In the genomic region with DNA sequence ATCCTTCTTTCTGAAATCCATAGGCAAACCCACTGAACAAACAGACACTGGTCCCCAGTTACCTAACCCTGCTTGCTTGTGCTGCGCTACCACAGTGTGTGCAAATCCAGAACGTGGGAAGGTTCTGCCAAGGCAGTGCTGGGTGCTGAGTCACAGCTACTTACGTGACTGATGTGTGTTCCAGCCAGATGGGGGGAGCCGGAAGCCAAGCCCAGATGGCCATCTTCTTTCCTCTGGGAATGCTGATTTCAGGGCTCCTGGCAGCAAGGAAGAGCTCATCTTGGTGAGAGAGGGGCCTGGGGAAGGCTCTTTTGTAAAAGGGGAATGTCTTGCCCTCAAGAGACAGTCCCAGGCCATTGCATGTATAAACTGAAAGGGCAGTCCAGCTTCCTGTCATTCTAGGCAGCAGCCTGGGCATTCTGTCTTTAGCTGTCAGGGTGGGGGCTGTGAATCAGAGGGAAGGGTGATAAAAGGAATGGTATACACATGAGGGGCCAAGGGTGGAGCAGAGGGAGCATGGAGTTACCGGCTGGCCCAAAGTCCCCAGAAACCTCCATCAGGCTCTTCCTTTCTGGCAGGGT, we compare ENCODE assay signal across 8 cellular contexts. TPM values are rescaled to one million over a fixed set of nuclear protein-coding genes. Genes with fewer than 3 reads are reported as not detected.
A peak's percentile ranks its signal among the peaks of the same experiment; 100 is the strongest.
DNase-seq lines count a peak whose midpoint lies in the region; ATAC-seq and TF ChIP-seq lines count a peak whose summit lies in the region.

No MANE protein-coding gene starts in this region.

- H3K9me3 ChIP-seq in GM23248 (ENCODE audit: low read depth) (no peaks in the 10 kb centered on the region), adipocyte (ENCODE audit: control insufficient read depth, low read length) (no peaks in the 10 kb centered on the region), heart right ventricle (no peaks in the 10 kb centered on the region), skeletal muscle satellite cell (replicated peaks; ENCODE audit: low read length) (no peaks in the 10 kb centered on the region)

- H3K27me3 ChIP-seq in GM23248 (replicated peaks; ENCODE audit: insufficient read depth) (no peaks in the 10 kb centered on the region), adipocyte (replicated peaks; ENCODE audit: control insufficient read depth, insufficient read depth, low read length) (no peaks in the 10 kb centered on the region), heart right ventricle (no peaks in the 10 kb centered on the region), skeletal muscle satellite cell (ENCODE audit: control insufficient read depth, insufficient read depth, low read length) (no peaks in the 10 kb centered on the region)

- H3K36me3 ChIP-seq in GM23248 (ENCODE audit: low read depth) (no peaks in the 10 kb centered on the region), adipocyte (ENCODE audit: control insufficient read depth, insufficient read depth, low read length, severe bottlenecking) (peaks cover 82% of the 10 kb centered on the region), heart right ventricle (peaks cover 6 to 100% (median 51%) of the 10 kb centered on the region in 9 donors), skeletal muscle satellite cell (ENCODE audit: insufficient read depth, low read length) (peaks cover 62% of the 10 kb centered on the region)

- in situ Hi-C loops in GM23248 (cut with MboI) = no loop called here

- DNase-seq in GM23248 (peak; percentile 99), adipocyte (ENCODE audit: low read depth) (peak; percentile 94), heart right ventricle (peak; percentile 76 to 79), NCI-H1048 (lab: John Stamatoyannopoulos, UW) (no peak)

- peak; percentile 60 to 87 (median 80) for ATAC-seq in heart right ventricle
- no peak for ATAC-seq in activated CD4-positive, CD25-positive, alpha-beta regulatory T cell treated with anti-CD3 and anti-CD28 coated beads, Interleukin-2, amount 50 U/mL, for 24 hours
- no peak for ATAC-seq in GM21619 (IDR thresholded peaks at IDR 0.05; ENCODE audit: unreplicated experiment)
- ATAC-seq in HG03045 (IDR thresholded peaks at IDR 0.05; ENCODE audit: unreplicated experiment) = no peak

- H2AFZ ChIP-seq in GM23248 = peak overlapping the region; percentile 72

- H3K4me2 ChIP-seq in GM23248 (ENCODE audit: unreplicated experiment) (peak overlapping the region; percentile 90), skeletal muscle satellite cell (ENCODE audit: low read length) (peak overlapping the region; percentile 61)

- TF ChIP-seq CTCF in heart right ventricle (IDR thresholded peaks at IDR 0.05) = no peak

- H4K20me1 ChIP-seq in GM23248 (ENCODE audit: insufficient read depth) = no peaks in the 10 kb centered on the region

- H3K9ac ChIP-seq in GM23248 = peak overlapping the region; percentile 63
- peak overlapping the region; percentile 57 for H3K9ac ChIP-seq in adipocyte (ENCODE audit: low read length)
- H3K9ac ChIP-seq in skeletal muscle satellite cell (ENCODE audit: low read depth, low read length) = peak overlapping the region; percentile 59

- peaks cover 23% of the 10 kb centered on the region for H3F3A ChIP-seq in GM23248 (ENCODE audit: insufficient read depth)

- WGBS in GM23248 (ENCODE audit: low coverage in 1 of 2, low lambda C conversion rate in 2 of 2, missing lambda C conversion rate in 2 of 2), 2 experiments = 8 to 13% methylated on average over 5 of the region's 5 CpGs
- WGBS in heart right ventricle, 2 donors = 26 to 44% methylated on average over 5 of the region's 5 CpGs

- intact Hi-C loops in heart right ventricle (cut with DNase I) = loop anchor here in 1 of 10 donors (5.0 kb wide), 1 partner anchor 156 kb away; no protein-coding TSS in a partner anchor

- H3K79me2 ChIP-seq in GM23248 (ENCODE audit: insufficient read depth) = no peaks in the 10 kb centered on the region

- H3K4me3 ChIP-seq in GM23248 = peak overlapping the region; percentile 54
- peak overlapping the region; percentile 14 for H3K4me3 ChIP-seq in adipocyte (ENCODE audit: low read length)
- H3K4me3 ChIP-seq in heart right ventricle = no peak overlapping the region
- peak overlapping the region; percentile 22 for H3K4me3 ChIP-seq in skeletal muscle satellite cell (ENCODE audit: low read length)

- H3K4me1 ChIP-seq in GM23248 (ENCODE audit: insufficient read depth) (peaks cover 35% of the 10 kb centered on the region), adipocyte (ENCODE audit: control insufficient read depth, insufficient read depth, low read length) (peaks cover 45% of the 10 kb centered on the region), heart right ventricle (peaks cover 64 to 89% (median 82%) of the 10 kb centered on the region in 9 donors), skeletal muscle satellite cell (ENCODE audit: control insufficient read depth, insufficient read depth, low read length) (peaks cover 49% of the 10 kb centered on the region)

- peak overlapping the region; percentile 83 for H3K27ac ChIP-seq in GM23248
- H3K27ac ChIP-seq in heart right ventricle = peak overlapping the region; percentile 42 to 81 (median 76)

- no peaks in the 10 kb centered on the region for H3K9me2 ChIP-seq in GM23248 (ENCODE audit: insufficient read depth)

RNA-seq across cellular contexts. Expression of gene CD46, which starts 54.1 kb away (rescaled TPM):
- total RNA-seq in GM23248 (2014; rRNA removed; shearing (Covaris generic)) = 49.2 and 54.3 TPM in 2 replicates
- polyA plus RNA-seq in GM23248 (2016; fragmentation: Nextera tagmentation; extraction: Ambion mirVana) (110 and 117 TPM in 2 replicates), heart right ventricle (10 to 100 TPM; 44.0 to 69.2 TPM)
- 100 to 1,000 TPM in 4 of 10 donors, 10 to 100 TPM in 6; 84.0 to 114 (median 97.0) TPM for total RNA-seq in heart right ventricle
- 57.4 and 82.4 TPM in 2 replicates for total RNA-seq in skeletal muscle satellite cell (2012; rRNA removed)

Comparison
In these comparisons a context has a peak if more than half of its experiments do, and no peak if none do; other contexts are left out.
1. H3K4me3 ChIP-seq: peak in GM23248 (single experiment), adipocyte (single experiment) and skeletal muscle satellite cell (single experiment); none in heart right ventricle (0 of 10).
2. ATAC-seq: peak in heart right ventricle (8 of 8); none in activated CD4-positive, CD25-positive, alpha-beta regulatory T cell treated with anti-CD3 and anti-CD28 coated beads, Interleukin-2, amount 50 U/mL, for 24 hours (0 of 2), GM21619 (single experiment) and HG03045 (single experiment).
3. Peak in every context shown above with its lines, with median percentiles within 50 percentile points of each other: H3K9ac ChIP-seq.